In genomic region chr17:57838453-57838852, GRCh38 we compare ENCODE assay signal across 1 cellular context.
A peak's percentile ranks its signal among the peaks of the same experiment; 100 is the strongest.
TF ChIP-seq lines count a peak whose summit lies in the region.

No MANE protein-coding gene starts in this region.

TF ChIP-seq in HepG2, 621 proteins besides CTCF, POLR2A, EP300 and RAD21 (continued from another document and continues in another):
- TF ChIP-seq, protein P1, sequence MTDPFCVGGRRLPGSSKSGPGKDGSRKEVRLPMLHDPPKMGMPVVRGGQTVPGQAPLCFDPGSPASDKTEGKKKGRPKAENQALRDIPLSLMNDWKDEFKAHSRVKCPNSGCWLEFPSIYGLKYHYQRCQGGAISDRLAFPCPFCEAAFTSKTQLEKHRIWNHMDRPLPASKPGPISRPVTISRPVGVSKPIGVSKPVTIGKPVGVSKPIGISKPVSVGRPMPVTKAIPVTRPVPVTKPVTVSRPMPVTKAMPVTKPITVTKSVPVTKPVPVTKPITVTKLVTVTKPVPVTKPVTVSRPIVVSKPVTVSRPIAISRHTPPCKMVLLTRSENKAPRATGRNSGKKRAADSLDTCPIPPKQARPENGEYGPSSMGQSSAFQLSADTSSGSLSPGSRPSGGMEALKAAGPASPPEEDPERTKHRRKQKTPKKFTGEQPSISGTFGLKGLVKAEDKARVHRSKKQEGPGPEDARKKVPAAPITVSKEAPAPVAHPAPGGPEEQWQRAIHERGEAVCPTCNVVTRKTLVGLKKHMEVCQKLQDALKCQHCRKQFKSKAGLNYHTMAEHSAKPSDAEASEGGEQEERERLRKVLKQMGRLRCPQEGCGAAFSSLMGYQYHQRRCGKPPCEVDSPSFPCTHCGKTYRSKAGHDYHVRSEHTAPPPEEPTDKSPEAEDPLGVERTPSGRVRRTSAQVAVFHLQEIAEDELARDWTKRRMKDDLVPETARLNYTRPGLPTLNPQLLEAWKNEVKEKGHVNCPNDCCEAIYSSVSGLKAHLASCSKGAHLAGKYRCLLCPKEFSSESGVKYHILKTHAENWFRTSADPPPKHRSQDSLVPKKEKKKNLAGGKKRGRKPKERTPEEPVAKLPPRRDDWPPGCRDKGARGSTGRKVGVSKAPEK (CRISPR knock-in tag; IDR thresholded peaks at IDR 0.05; ENCODE audit: borderline replicate concordance) = peak; percentile 35; the same call in 1 of the 2 replicates
- TF ChIP-seq, protein P2, sequence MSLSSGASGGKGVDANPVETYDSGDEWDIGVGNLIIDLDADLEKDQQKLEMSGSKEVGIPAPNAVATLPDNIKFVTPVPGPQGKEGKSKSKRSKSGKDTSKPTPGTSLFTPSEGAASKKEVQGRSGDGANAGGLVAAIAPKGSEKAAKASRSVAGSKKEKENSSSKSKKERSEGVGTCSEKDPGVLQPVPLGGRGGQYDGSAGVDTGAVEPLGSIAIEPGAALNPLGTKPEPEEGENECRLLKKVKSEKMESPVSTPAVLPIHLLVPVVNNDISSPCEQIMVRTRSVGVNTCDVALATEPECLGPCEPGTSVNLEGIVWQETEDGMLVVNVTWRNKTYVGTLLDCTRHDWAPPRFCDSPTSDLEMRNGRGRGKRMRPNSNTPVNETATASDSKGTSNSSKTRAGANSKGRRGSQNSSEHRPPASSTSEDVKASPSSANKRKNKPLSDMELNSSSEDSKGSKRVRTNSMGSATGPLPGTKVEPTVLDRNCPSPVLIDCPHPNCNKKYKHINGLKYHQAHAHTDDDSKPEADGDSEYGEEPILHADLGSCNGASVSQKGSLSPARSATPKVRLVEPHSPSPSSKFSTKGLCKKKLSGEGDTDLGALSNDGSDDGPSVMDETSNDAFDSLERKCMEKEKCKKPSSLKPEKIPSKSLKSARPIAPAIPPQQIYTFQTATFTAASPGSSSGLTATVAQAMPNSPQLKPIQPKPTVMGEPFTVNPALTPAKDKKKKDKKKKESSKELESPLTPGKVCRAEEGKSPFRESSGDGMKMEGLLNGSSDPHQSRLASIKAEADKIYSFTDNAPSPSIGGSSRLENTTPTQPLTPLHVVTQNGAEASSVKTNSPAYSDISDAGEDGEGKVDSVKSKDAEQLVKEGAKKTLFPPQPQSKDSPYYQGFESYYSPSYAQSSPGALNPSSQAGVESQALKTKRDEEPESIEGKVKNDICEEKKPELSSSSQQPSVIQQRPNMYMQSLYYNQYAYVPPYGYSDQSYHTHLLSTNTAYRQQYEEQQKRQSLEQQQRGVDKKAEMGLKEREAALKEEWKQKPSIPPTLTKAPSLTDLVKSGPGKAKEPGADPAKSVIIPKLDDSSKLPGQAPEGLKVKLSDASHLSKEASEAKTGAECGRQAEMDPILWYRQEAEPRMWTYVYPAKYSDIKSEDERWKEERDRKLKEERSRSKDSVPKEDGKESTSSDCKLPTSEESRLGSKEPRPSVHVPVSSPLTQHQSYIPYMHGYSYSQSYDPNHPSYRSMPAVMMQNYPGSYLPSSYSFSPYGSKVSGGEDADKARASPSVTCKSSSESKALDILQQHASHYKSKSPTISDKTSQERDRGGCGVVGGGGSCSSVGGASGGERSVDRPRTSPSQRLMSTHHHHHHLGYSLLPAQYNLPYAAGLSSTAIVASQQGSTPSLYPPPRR (CRISPR knock-in tag; IDR thresholded peaks at IDR 0.05; ENCODE audit: borderline replicate concordance) = peak; percentile 72; the same call in 1 of the 2 replicates
- no peak for TF ChIP-seq USF2 (IDR thresholded peaks at IDR 0.05; ENCODE audit: low read depth, low read length)
- TF ChIP-seq USF2 (CRISPR knock-in tag; IDR thresholded peaks at IDR 0.05; ENCODE audit: borderline replicate concordance) = no peak
- peak; percentile 25 to 51; a peak in 1 of 4 replicates for TF ChIP-seq NR2F1 (CRISPR knock-in tag; IDR thresholded peaks at IDR 0.05)
- TF ChIP-seq SP140L (CRISPR knock-in tag; IDR thresholded peaks at IDR 0.05; ENCODE audit: borderline replicate concordance) = peak; percentile 79; the same call in 1 of the 2 replicates
- TF ChIP-seq THYN1 (CRISPR knock-in tag; IDR thresholded peaks at IDR 0.05; ENCODE audit: borderline replicate concordance, low read depth) = no peak
- peak; percentile 76 for TF ChIP-seq PITX1 (CRISPR knock-in tag; IDR thresholded peaks at IDR 0.05)
- TF ChIP-seq ZNF784 (CRISPR knock-in tag; IDR thresholded peaks at IDR 0.05; ENCODE audit: borderline replicate concordance) = no peak
- peak; percentile 83; the same call in 1 of the 2 replicates for TF ChIP-seq FOXO1 (CRISPR knock-in tag; IDR thresholded peaks at IDR 0.05)
- TF ChIP-seq ZNF20 (CRISPR knock-in tag; IDR thresholded peaks at IDR 0.05) = no peak
- TF ChIP-seq TBL1XR1 (IDR thresholded peaks at IDR 0.05; ENCODE audit: borderline replicate concordance, low read length, partially characterized antibody) = peak; percentile 39
- TF ChIP-seq MXD3 (CRISPR knock-in tag; IDR thresholded peaks at IDR 0.05) = no peak
- TF ChIP-seq ZNF335 (CRISPR knock-in tag; IDR thresholded peaks at IDR 0.05) = no peak
- 0 out of 2 replicates have a peak, but pooled peaks have one; percentile 58 for TF ChIP-seq ZNF343 (CRISPR knock-in tag; IDR thresholded peaks at IDR 0.05)
- TF ChIP-seq KMT2A (CRISPR knock-in tag; IDR thresholded peaks at IDR 0.05) = peak; percentile 40; the same call in 1 of the 2 replicates
- TF ChIP-seq HNF1A (IDR thresholded peaks at IDR 0.05; ENCODE audit: low read depth) = no peak
- TF ChIP-seq HNF1A (CRISPR knock-in tag; IDR thresholded peaks at IDR 0.05; ENCODE audit: borderline replicate concordance) = peak; percentile 70; the same call in 1 of the 2 replicates
- peak; percentile 5; the same call in 1 of the 2 replicates for TF ChIP-seq STAG1 (CRISPR knock-in tag; IDR thresholded peaks at IDR 0.05)
- TF ChIP-seq MYNN (CRISPR knock-in tag; IDR thresholded peaks at IDR 0.05; ENCODE audit: low read depth) = no peak
- TF ChIP-seq SIX1 (CRISPR knock-in tag; IDR thresholded peaks at IDR 0.05; ENCODE audit: borderline replicate concordance) = peak; percentile 43; the same call in 1 of the 2 replicates
- TF ChIP-seq KLF13 (CRISPR knock-in tag; IDR thresholded peaks at IDR 0.05) = no peak
- TF ChIP-seq SALL1 (CRISPR knock-in tag; IDR thresholded peaks at IDR 0.05) = peak; percentile 86
- TF ChIP-seq, protein P3, sequence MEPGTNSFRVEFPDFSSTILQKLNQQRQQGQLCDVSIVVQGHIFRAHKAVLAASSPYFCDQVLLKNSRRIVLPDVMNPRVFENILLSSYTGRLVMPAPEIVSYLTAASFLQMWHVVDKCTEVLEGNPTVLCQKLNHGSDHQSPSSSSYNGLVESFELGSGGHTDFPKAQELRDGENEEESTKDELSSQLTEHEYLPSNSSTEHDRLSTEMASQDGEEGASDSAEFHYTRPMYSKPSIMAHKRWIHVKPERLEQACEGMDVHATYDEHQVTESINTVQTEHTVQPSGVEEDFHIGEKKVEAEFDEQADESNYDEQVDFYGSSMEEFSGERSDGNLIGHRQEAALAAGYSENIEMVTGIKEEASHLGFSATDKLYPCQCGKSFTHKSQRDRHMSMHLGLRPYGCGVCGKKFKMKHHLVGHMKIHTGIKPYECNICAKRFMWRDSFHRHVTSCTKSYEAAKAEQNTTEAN (CRISPR knock-in tag; conservative IDR thresholded peaks at IDR 0.05) = 0 out of 2 replicates have a peak, but pooled peaks have one; percentile 51
- TF ChIP-seq IKZF5 (CRISPR knock-in tag; IDR thresholded peaks at IDR 0.05) = peak; percentile 64; the same call in 1 of the 2 replicates
- TF ChIP-seq ZNF788 (CRISPR knock-in tag; IDR thresholded peaks at IDR 0.05; ENCODE audit: borderline replicate concordance) = peak; percentile 80; the same call in 1 of the 2 replicates
- TF ChIP-seq MIER2 (CRISPR knock-in tag; IDR thresholded peaks at IDR 0.05) = peak; percentile 81
- peak; percentile 84 for TF ChIP-seq NFKBIZ (CRISPR knock-in tag; IDR thresholded peaks at IDR 0.05)
- peak; percentile 87; the same call in 1 of the 2 replicates for TF ChIP-seq ATF2 (CRISPR knock-in tag; IDR thresholded peaks at IDR 0.05)
- TF ChIP-seq ELF3 (CRISPR knock-in tag; IDR thresholded peaks at IDR 0.05) = peak; percentile 97
- TF ChIP-seq, protein P4, sequence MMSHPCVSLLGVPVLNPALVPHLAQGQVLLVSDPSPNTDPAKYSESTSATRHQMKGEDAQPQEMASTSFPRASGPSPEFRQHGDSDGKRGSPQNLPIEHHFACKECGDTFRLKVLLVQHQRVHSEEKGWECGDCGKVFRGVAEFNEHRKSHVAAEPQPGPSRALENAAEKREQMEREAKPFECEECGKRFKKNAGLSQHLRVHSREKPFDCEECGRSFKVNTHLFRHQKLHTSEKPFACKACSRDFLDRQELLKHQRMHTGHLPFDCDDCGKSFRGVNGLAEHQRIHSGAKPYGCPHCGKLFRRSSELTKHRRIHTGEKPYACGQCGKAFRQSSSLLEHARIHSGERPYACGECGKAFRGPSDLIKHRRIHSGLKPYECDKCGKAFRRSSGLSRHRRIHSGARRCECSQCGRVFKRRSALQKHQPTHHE (CRISPR knock-in tag; IDR thresholded peaks at IDR 0.05; ENCODE audit: borderline replicate concordance) = no peak
- peak; percentile 60 for TF ChIP-seq ELF1 (CRISPR knock-in tag; IDR thresholded peaks at IDR 0.05)
- TF ChIP-seq KAT8 (CRISPR knock-in tag; IDR thresholded peaks at IDR 0.05) = peak; percentile 84
- peak; percentile 91 for TF ChIP-seq BCL6 (CRISPR knock-in tag; IDR thresholded peaks at IDR 0.05)
